ENCODE assay signal across 6 cellular contexts in genomic region chr4:171449082-171449481, GRCh38.
"Had no signal": no experiment of that assay in that cellular context is flagged by ENCODE, and none has a peak within 500 bp of the region (broad histone marks: within the 10 kb centered on the region; RNA-seq: fewer than 3 reads in every experiment).

No MANE protein-coding gene starts in this region.

- H3K4me3 Mint-ChIP-seq: GM23338, H9 had no signal

- H3K9me3 Mint-ChIP-seq: GM23338, H9 had no signal

- H3K27ac ChIP-seq: KMS-11 had no signal

- DNase-seq: H9, HCEC 1CT, IMR-90 had no signal

- H3K4me3 ChIP-seq: GM23338, K562 had no signal

- H3K9ac ChIP-seq: KMS-11 had no signal

- ATAC-seq: GM23338, K562 had no signal

- H3K4me1 Mint-ChIP-seq: GM23338, H9 had no signal

- H3K27ac Mint-ChIP-seq: GM23338, H9 had no signal
